In genomic region chr19:5828661-5829566, GRCh38 we compare ENCODE assay signal across 1 cellular context.
TF ChIP-seq lines count a peak whose summit lies in the region.

No MANE protein-coding gene starts in this region.

TF ChIP-seq in HEK293, 187 proteins besides CTCF, POLR2A, EP300 and RAD21 (continued from another document):
- TF ChIP-seq ZNF37A (tag by site-specific recombination; IDR thresholded peaks at IDR 0.05) (no peak), ZIC2 (tag by site-specific recombination; IDR thresholded peaks at IDR 0.05) (peak; percentile 98), MZF1 (tag by site-specific recombination; IDR thresholded peaks at IDR 0.05; ENCODE audit: borderline replicate concordance) (0 out of 2 replicates have a peak, but pooled peaks have one; percentile 31), ZEB2 (tag by site-specific recombination; IDR thresholded peaks at IDR 0.05) (peak; percentile 30), ZFP69B (tag by site-specific recombination; IDR thresholded peaks at IDR 0.05) (peak; percentile 62)
